8 cellular contexts compared by ENCODE assay signal in the genomic region with DNA sequence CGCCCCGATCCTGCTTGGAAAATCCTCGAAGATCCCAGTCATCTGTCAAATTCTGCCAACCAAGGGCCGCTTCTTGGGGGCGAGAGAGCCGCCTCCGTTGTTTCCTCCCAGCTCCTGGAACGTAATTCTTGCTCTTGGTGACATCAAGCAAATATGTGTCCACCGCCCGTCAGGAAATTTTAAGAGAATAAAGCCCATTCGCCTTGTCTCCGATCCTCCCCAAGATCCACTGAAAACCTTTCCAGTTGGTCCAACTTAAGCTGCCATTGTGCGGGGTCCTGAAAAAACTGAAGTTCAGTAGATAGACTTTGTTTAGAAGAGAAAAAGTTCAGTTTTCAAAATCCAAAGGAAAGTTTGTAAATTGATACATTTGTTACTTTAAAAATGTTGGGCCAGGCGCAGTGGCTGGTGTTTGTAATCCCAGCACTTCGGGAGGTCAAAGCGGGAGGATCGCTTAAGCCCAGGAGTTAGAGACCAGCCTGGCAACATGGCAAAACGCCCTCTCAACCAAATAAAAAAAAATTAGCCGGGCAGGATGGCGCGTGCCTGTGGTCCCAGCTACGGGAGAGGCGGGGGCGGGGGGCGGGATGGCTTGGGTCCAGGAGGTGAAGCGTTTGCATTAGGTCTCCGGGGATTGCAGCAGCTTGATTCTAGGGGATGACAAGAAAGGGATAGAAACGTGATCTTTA.
DNase-seq lines count a peak whose midpoint lies in the region; ATAC-seq lines count a peak whose summit lies in the region.

No MANE protein-coding gene starts in this region.

- DNase-seq in D341Med (ENCODE audit: low spot score) (peak; percentile 43), Kasumi-1 (lab: John Stamatoyannopoulos, UW) (peak; percentile 43 to 55), adipocyte (ENCODE audit: low read depth) (peak; percentile 74)
- no peak for DNase-seq in activated CD4-positive, alpha-beta T cell treated with anti-CD3 and anti-CD28 coated beads, Interleukin-2, amount 50 U/mL, for 4 hours

- H3K9me3 ChIP-seq in adipocyte (ENCODE audit: control insufficient read depth, low read length) (no peaks in the 10 kb centered on the region), iPS-20b (ENCODE audit: insufficient read depth, low read depth, low read length) (no peaks in the 10 kb centered on the region)

- H3K27ac Mint-ChIP-seq in stimulated activated memory B cell treated with anti-CD40 and anti-IgM and Interleukin-4, amounts not matched to agents 10 μg/mL and 1 μg/mL and 100 μg/mL, for 72 hours = peak overlapping the region; percentile 95

- H3K27me3 ChIP-seq in adipocyte (replicated peaks; ENCODE audit: control insufficient read depth, insufficient read depth, low read length) (no peaks in the 10 kb centered on the region), iPS-20b (ENCODE audit: insufficient read depth, low read length) (peaks cover 63% of the 10 kb centered on the region)

- H3K4me3 ChIP-seq in adipocyte (ENCODE audit: low read length) (peak overlapping the region; percentile 92), iPS-20b (ENCODE audit: low read length) (peak overlapping the region; percentile 92)

- peaks cover 26% of the 10 kb centered on the region for H3K36me3 Mint-ChIP-seq in stimulated activated memory B cell treated with anti-CD40 and anti-IgM and Interleukin-4, amounts not matched to agents 10 μg/mL and 1 μg/mL and 100 μg/mL, for 72 hours

- H3K4me1 ChIP-seq in adipocyte (ENCODE audit: control insufficient read depth, insufficient read depth, low read length) = peaks cover 30% of the 10 kb centered on the region
- peaks cover 4% of the 10 kb centered on the region; the same call in 1 of the 2 replicates for H3K4me1 ChIP-seq in iPS-20b (ENCODE audit: insufficient read depth, low read length)

- peak overlapping the region; percentile 93 for H3K4me3 Mint-ChIP-seq in stimulated activated memory B cell treated with anti-CD40 and anti-IgM and Interleukin-4, amounts not matched to agents 10 μg/mL and 1 μg/mL and 100 μg/mL, for 72 hours

- no peak for ATAC-seq in stimulated activated memory B cell treated with anti-CD40 and anti-IgM and Interleukin-4, amounts not matched to agents 10 μg/mL and 1 μg/mL and 100 μg/mL, for 72 hours
- no peak for ATAC-seq in GM19023 (IDR thresholded peaks at IDR 0.05; ENCODE audit: unreplicated experiment)
- no peak for ATAC-seq in GM21390 (IDR thresholded peaks at IDR 0.05; ENCODE audit: unreplicated experiment)

- H3K9ac ChIP-seq in adipocyte (ENCODE audit: low read length) (peak overlapping the region; percentile 99), iPS-20b (ENCODE audit: low read depth, low read length) (no peak overlapping the region)

- H3K27ac ChIP-seq in iPS-20b (ENCODE audit: low read length) = no peak overlapping the region

- no peaks in the 10 kb centered on the region for H3K9me3 Mint-ChIP-seq in stimulated activated memory B cell treated with anti-CD40 and anti-IgM and Interleukin-4, amounts not matched to agents 10 μg/mL and 1 μg/mL and 100 μg/mL, for 72 hours

- peaks cover 15% of the 10 kb centered on the region for H3K36me3 ChIP-seq in adipocyte (ENCODE audit: control insufficient read depth, insufficient read depth, low read length, severe bottlenecking)
- peaks cover 1% of the 10 kb centered on the region; the same call in 1 of the 2 replicates for H3K36me3 ChIP-seq in iPS-20b (ENCODE audit: insufficient read depth, low read depth, low read length)

- H3K4me1 Mint-ChIP-seq in stimulated activated memory B cell treated with anti-CD40 and anti-IgM and Interleukin-4, amounts not matched to agents 10 μg/mL and 1 μg/mL and 100 μg/mL, for 72 hours = peaks cover 39% of the 10 kb centered on the region

- H3K27me3 Mint-ChIP-seq in stimulated activated memory B cell treated with anti-CD40 and anti-IgM and Interleukin-4, amounts not matched to agents 10 μg/mL and 1 μg/mL and 100 μg/mL, for 72 hours = no peaks in the 10 kb centered on the region

Comparison
In these comparisons a context has a peak if more than half of its experiments do, and no peak if none do; other contexts are left out.
1. DNase-seq: peak in D341Med (single experiment), Kasumi-1 (2 of 2) and adipocyte (single experiment); none in activated CD4-positive, alpha-beta T cell treated with anti-CD3 and anti-CD28 coated beads, Interleukin-2, amount 50 U/mL, for 4 hours (0 of 2).